8 cellular contexts compared by ENCODE assay signal in genomic region chr2:27890146-27891062, GRCh38. TPM values are rescaled to one million over a fixed set of nuclear protein-coding genes. Genes with fewer than 3 reads are reported as not detected.
DNase-seq lines count a peak whose midpoint lies in the region; ATAC-seq and TF ChIP-seq lines count a peak whose summit lies in the region.

BABAM2 (plus strand) TSS chr2:27890729; CDS start chr2:27894557, 3,828 bp downstream.
RBKS (minus strand) TSS chr2:27890387; CDS start chr2:27890345, 42 bp downstream.

- DNase-seq in DMS 273 (lab: John Stamatoyannopoulos, UW; ENCODE audit: unreplicated experiment) (peak; percentile 95), IMR-90 (peak; percentile 78), OCI-M1 (lab: John Stamatoyannopoulos, UW) (peak; percentile 88), activated T-cell treated with anti-CD3 and anti-CD28 coated beads for 48 hours (ENCODE audit: low read depth) (peak; percentile 95), epithelial cell of proximal tubule (ENCODE audit: low read depth) (no peak)
- peak; percentile 92 for DNase-seq in stimulated activated CD8-positive, alpha-beta memory T cell treated with anti-CD3 and anti-CD28 coated beads, Interleukin-4, amount 100 ng/mL, for 48 hours

- TF ChIP-seq CTCF in IMR-90 (conservative IDR thresholded peaks at IDR 0.05; ENCODE audit: low read depth, low read length) (no peak), epithelial cell of proximal tubule (conservative IDR thresholded peaks at IDR 0.05; ENCODE audit: low read depth, low read length) (no peak)

- peak within 1 kb of the TSS; percentile 91 for H4K5ac ChIP-seq in IMR-90 (ENCODE audit: low read depth, low read length)

- H2BK15ac ChIP-seq in IMR-90 (ENCODE audit: low read depth, low read length), result peak within 1 kb of the TSS; percentile 98

- peak within 1 kb of the TSS; percentile 95 for H3K14ac ChIP-seq in IMR-90 (replicated peaks; ENCODE audit: low read depth, low read length)

- WGBS in IMR-90 (ENCODE audit: extremely low coverage in 2 of 2, insufficient read length in 1 of 2), 2 experiments, result 1% methylated on average over 32 of the region's 84 CpGs; no CpG with 5 or more reads in 1 of the 2 experiments

- H3K18ac ChIP-seq in IMR-90 (ENCODE audit: low read depth, low read length), result peak within 1 kb of the TSS; percentile 95

- TF ChIP-seq RAD21 in IMR-90 (IDR thresholded peaks at IDR 0.05; ENCODE audit: low read length), result peak; percentile 34

- peaks cover 12 to 30% of the 10 kb centered on the region in 2 experiments; a peak in 3 of 4 replicates for H3K79me1 ChIP-seq in IMR-90 (ENCODE audit: low read depth in 1 of 2, low read length in 2 of 2)

- no peaks in the 10 kb centered on the region for H4K20me1 ChIP-seq in IMR-90 (ENCODE audit: insufficient read depth, low read length)

- peak; percentile 59; the same call in 1 of the 2 replicates for TF ChIP-seq POLR2A in IMR-90 (IDR thresholded peaks at IDR 0.05; ENCODE audit: low read depth, low read length)

- dilution Hi-C loops in IMR-90 (cut with HindIII; ENCODE audit: low sequenced_read_pairs, unreplicated experiment), result no loop called here

- CTCF ChIA-PET in IMR-90 (lab: Yijun Ruan, JAX), result interaction anchor here (1.3 kb wide), 1 partner anchor 411 kb away, joined by 3 read pairs; no protein-coding TSS in a partner anchor

- peak within 1 kb of the TSS; percentile 85 for H3K4me3 ChIP-seq in IMR-90 (ENCODE audit: insufficient read depth, low read depth, low read length)
- peak within 1 kb of the TSS; percentile 83 for H3K4me3 ChIP-seq in epithelial cell of proximal tubule (ENCODE audit: low read depth, low read length)
- H3K4me3 ChIP-seq in mucosa of rectum (ENCODE audit: low read length in 2 of 2), result peak within 1 kb of the TSS; percentile 88 to 95

- no TSS peak for BruUV-seq in IMR-90 (replicated peaks; lab: Mats Ljungman, UMichigan)

- peak within 1 kb of the TSS; percentile 92 for H3K56ac ChIP-seq in IMR-90 (ENCODE audit: extremely low read depth, insufficient read depth, low read length)

- peak within 1 kb of the TSS; percentile 97 for H2AK5ac ChIP-seq in IMR-90 (ENCODE audit: low read depth, low read length)

- H2BK5ac ChIP-seq in IMR-90 (ENCODE audit: low read depth, low read length, poor library complexity, severe bottlenecking), result peak within 1 kb of the TSS; percentile 97

- peak within 1 kb of the TSS; percentile 86 for H2AK9ac ChIP-seq in IMR-90 (replicated peaks; ENCODE audit: low read depth, low read length, poor library complexity)

- peak; percentile 75 for ATAC-seq in GM21576 (IDR thresholded peaks at IDR 0.05; ENCODE audit: unreplicated experiment)
- ATAC-seq in IMR-90 (ENCODE audit: low read depth), result peak; percentile 93

- POLR2A ChIA-PET in IMR-90 (lab: Charles Lee; ENCODE audit: unreplicated experiment), result interaction anchor here (0.5 to 0.6 kb wide), 4 partner anchors 167 to 247 kb away, joined by 3 to 4 read pairs (median 3); no protein-coding TSS in a partner anchor

- peak within 1 kb of the TSS; percentile 97 for H3K4ac ChIP-seq in IMR-90 (ENCODE audit: low read depth, low read length)

- intact Hi-C loops in IMR-90 (cut with micrococcal nuclease), result loop anchor here (1.0 kb wide), 1 partner anchor 502 kb away; the partner anchor contains the start of gene FOSL2

- H3K36me3 ChIP-seq in IMR-90 (ENCODE audit: control insufficient read depth, insufficient read depth, low read length) (no peaks in the 10 kb centered on the region), mucosa of rectum (ENCODE audit: control insufficient read depth in 2 of 2, insufficient read depth in 2 of 2, low read length in 2 of 2) (no peaks in the 10 kb centered on the region)

- H3K27ac ChIP-seq in IMR-90 (ENCODE audit: insufficient read depth, low read length) (peak within 1 kb of the TSS; percentile 98), mucosa of rectum (ENCODE audit: low read depth in 2 of 2, low read length in 2 of 2) (peak within 1 kb of the TSS; percentile 95 to 96)

- H3K9ac ChIP-seq in IMR-90 (ENCODE audit: low read depth, low read length) (peak within 1 kb of the TSS; percentile 97), mucosa of rectum (ENCODE audit: low read depth in 1 of 2, low read length in 2 of 2) (peak within 1 kb of the TSS; percentile 93 to 94)

- peak within 1 kb of the TSS; percentile 99 for H4K8ac ChIP-seq in IMR-90 (ENCODE audit: low read depth in 2 of 2, low read length in 2 of 2)

- H3K27me3 ChIP-seq in IMR-90 (ENCODE audit: control insufficient read depth, insufficient read depth, low read length) (no peaks in the 10 kb centered on the region), mucosa of rectum (ENCODE audit: control insufficient read depth in 2 of 2, insufficient read depth in 2 of 2, low read length in 2 of 2) (no peaks in the 10 kb centered on the region)

- peak within 1 kb of the TSS; percentile 85 for H3K4me2 ChIP-seq in IMR-90 (ENCODE audit: low read depth, low read length)

- H3K9me3 ChIP-seq in IMR-90 (ENCODE audit: control insufficient read depth, insufficient read depth, low read length) (no peaks in the 10 kb centered on the region), mucosa of rectum (ENCODE audit: control insufficient read depth in 2 of 2, low read length in 2 of 2) (no peaks in the 10 kb centered on the region)

- peak within 1 kb of the TSS; percentile 98 for H2BK120ac ChIP-seq in IMR-90 (ENCODE audit: low read depth, low read length)

- peak within 1 kb of the TSS; percentile 98 for H4K91ac ChIP-seq in IMR-90 (ENCODE audit: insufficient read depth, low read depth, low read length)

- peaks cover 4% of the 10 kb centered on the region for H3K9me1 ChIP-seq in IMR-90 (ENCODE audit: insufficient read depth, low read length)

- peak within 1 kb of the TSS; percentile 77 for H2BK20ac ChIP-seq in IMR-90 (ENCODE audit: low read depth, low read length)

- H2AFZ ChIP-seq in IMR-90 (replicated peaks; ENCODE audit: low read length, poor library complexity), result peak within 1 kb of the TSS; percentile 98

- peak within 1 kb of the TSS; percentile 97 for H3K23ac ChIP-seq in IMR-90 (ENCODE audit: low read depth, low read length)

- in situ Hi-C loops in IMR-90 (cut with MboI; ENCODE audit: low sequenced_read_pairs), result no loop called here

- H3K4me1 ChIP-seq in IMR-90 (ENCODE audit: control insufficient read depth, insufficient read depth, low read length) (peaks cover 2% of the 10 kb centered on the region; the same call in 1 of the 2 replicates), mucosa of rectum (ENCODE audit: control insufficient read depth in 2 of 2, insufficient read depth in 2 of 2, low read length in 2 of 2) (peaks cover 3 to 20% of the 10 kb centered on the region in 2 donors)

TF ChIP-seq in IMR-90, 13 proteins besides CTCF, POLR2A, EP300 and RAD21:
- TF ChIP-seq SMC3 (IDR thresholded peaks at IDR 0.05; ENCODE audit: low read depth, low read length) (no peak), MAZ (IDR thresholded peaks at IDR 0.05; ENCODE audit: borderline replicate concordance, low read depth, low read length) (peak; percentile 39; the same call in 1 of the 2 replicates), USF2 (IDR thresholded peaks at IDR 0.05; ENCODE audit: low read depth, low read length) (peak; percentile 38; the same call in 1 of the 2 replicates), ELK1 (IDR thresholded peaks at IDR 0.05; ENCODE audit: borderline replicate concordance, low read depth, low read length) (no peak), CEBPB (IDR thresholded peaks at IDR 0.05; ENCODE audit: low read depth, low read length) (no peak), MAFK (IDR thresholded peaks at IDR 0.05; ENCODE audit: low read depth, low read length) (no peak), MXI1 (IDR thresholded peaks at IDR 0.05; ENCODE audit: borderline replicate concordance, low read depth, low read length) (peak; percentile 81; the same call in 1 of the 2 replicates), NFE2L2 (IDR thresholded peaks at IDR 0.05; ENCODE audit: low read depth, low read length) (no peak), RFX5 (IDR thresholded peaks at IDR 0.05; ENCODE audit: low read depth, low read length) (no peak), FOS (IDR thresholded peaks at IDR 0.05; ENCODE audit: low read depth, low read length) (no peak), CHD1 (IDR thresholded peaks at IDR 0.05; ENCODE audit: low read depth, low read length) (0 out of 2 replicates have a peak, but pooled peaks have one; percentile 57), RCOR1 (IDR thresholded peaks at IDR 0.05; ENCODE audit: insufficient replicate concordance, low read length) (no peak), BHLHE40 (IDR thresholded peaks at IDR 0.05; ENCODE audit: low read depth, low read length) (peak; percentile 12; the same call in 1 of the 2 replicates)

RNA-seq across cellular contexts. Expression of gene BABAM2, which starts in this region (rescaled TPM):
- total RNA-seq in IMR-90 (2012; rRNA removed) (16.7 and 23.1 TPM in 2 replicates), epithelial cell of proximal tubule (23.6 and 24.6 TPM in 2 replicates)
- 20.3 and 20.9 TPM in 2 replicates for polyA plus RNA-seq in IMR-90 (2012; rRNA removed)
- 11.4 TPM in 2 replicates for polyA plus RNA-seq in IMR-90 (2012; cell fraction: cytosol; rRNA removed)
- 4.4 and 16.0 TPM in 2 replicates for polyA plus RNA-seq in IMR-90 (2012; cell fraction: nucleus; rRNA removed; ENCODE audit: low replicate concordance)

RNA-seq across cellular contexts. Expression of gene RBKS, which starts in this region (rescaled TPM):
- 0.83 and 1.1 TPM in 2 replicates for total RNA-seq in IMR-90 (2012; rRNA removed)
- polyA plus RNA-seq in IMR-90 (2012; rRNA removed), result 1.1 and 1.4 TPM in 2 replicates
- 0.97 and 1.7 TPM in 2 replicates for polyA plus RNA-seq in IMR-90 (2012; cell fraction: cytosol; rRNA removed)
- 1.2 and 1.8 TPM in 2 replicates for polyA plus RNA-seq in IMR-90 (2012; cell fraction: nucleus; rRNA removed; ENCODE audit: low replicate concordance)
- total RNA-seq in epithelial cell of proximal tubule, result 2.7 and 6.2 TPM in 2 replicates
